In genomic region chr13:102657630-102658029, GRCh38 we compare ENCODE assay signal across 18 cellular contexts. TPM values are rescaled to one million over a fixed set of nuclear protein-coding genes. Genes with fewer than 3 reads are reported as not detected.
DNase-seq lines count a peak whose midpoint lies in the region; ATAC-seq and TF ChIP-seq lines count a peak whose summit lies in the region.
"Had no signal": no experiment of that assay in that cellular context is flagged by ENCODE, and none has a peak within 500 bp of the region (broad histone marks: within the 10 kb centered on the region; RNA-seq: fewer than 3 reads in every experiment).

No MANE protein-coding gene starts in this region.

- H3K4me1 ChIP-seq in cardiac muscle cell (ENCODE audit: low read depth), result no peaks in the 10 kb centered on the region
- H3K4me1 ChIP-seq in OCI-LY1 (ENCODE audit: insufficient read depth, low read length, severe bottlenecking), result no peaks in the 10 kb centered on the region
- H3K4me1 ChIP-seq in smooth muscle cell (ENCODE audit: low read depth), result no peaks in the 10 kb centered on the region
- H3K4me1 ChIP-seq: HAP-1 had no signal

- H3K9ac ChIP-seq in OCI-LY1 (ENCODE audit: low read length) (no peak overlapping the region), smooth muscle cell (ENCODE audit: low read depth) (no peak overlapping the region)

- WGBS in smooth muscle cell (ENCODE audit: low lambda C conversion rate), result 87% methylated on average over 6 of the region's 6 CpGs

- H3K4me3 ChIP-seq in cardiac muscle cell, result no peak overlapping the region
- H3K4me3 ChIP-seq in OCI-LY1 (ENCODE audit: low read depth, low read length, poor library complexity, severe bottlenecking), result no peak overlapping the region
- H3K4me3 ChIP-seq in smooth muscle cell, result no peak overlapping the region
- H3K4me3 ChIP-seq: HAP-1 had no signal

- no peaks in the 10 kb centered on the region for H4K20me1 ChIP-seq in OCI-LY1 (ENCODE audit: insufficient read depth, low read length)
- H4K20me1 ChIP-seq in smooth muscle cell (ENCODE audit: low read depth), result no peaks in the 10 kb centered on the region

- ATAC-seq in left ventricle myocardium superior (no peak), GM19324 (IDR thresholded peaks at IDR 0.05; ENCODE audit: low FRiP score, unreplicated experiment) (no peak)
- ATAC-seq: stimulated activated memory B cell treated with anti-CD40 and anti-IgM and Interleukin-4, amounts not matched to agents 10 μg/mL and 1 μg/mL and 100 μg/mL, for 72 hours had no signal

- H2AFZ ChIP-seq in OCI-LY1 (ENCODE audit: low read length) (no peak overlapping the region), smooth muscle cell (ENCODE audit: low read depth) (no peak overlapping the region)

- intact Hi-C loops in left ventricle myocardium superior (cut with micrococcal nuclease), result no loop called here
- intact Hi-C loops in posterior cingulate gyrus (cut with DNase I), result no loop called here

- H3K27ac ChIP-seq in cardiac muscle cell (no peak overlapping the region), OCI-LY1 (ENCODE audit: low read depth, low read length, poor library complexity, severe bottlenecking) (no peak overlapping the region), smooth muscle cell (ENCODE audit: low read depth) (no peak overlapping the region)
- H3K27ac ChIP-seq: epithelial cell of prostate had no signal

- no peaks in the 10 kb centered on the region for H3K9me3 ChIP-seq in cardiac muscle cell (ENCODE audit: low read depth)
- H3K9me3 ChIP-seq in OCI-LY1 (ENCODE audit: low read length), result 0 out of 2 replicates have a peak, but pooled peaks cover 6% of the 10 kb centered on the region
- H3K9me3 ChIP-seq in smooth muscle cell (replicated peaks; ENCODE audit: low read depth), result no peaks in the 10 kb centered on the region

- H3K27me3 ChIP-seq in cardiac muscle cell (no peaks in the 10 kb centered on the region), OCI-LY1 (ENCODE audit: insufficient read depth, low read length) (no peaks in the 10 kb centered on the region), smooth muscle cell (ENCODE audit: low read depth) (no peaks in the 10 kb centered on the region)

- H3F3A ChIP-seq in OCI-LY1 (ENCODE audit: insufficient read depth, low read length) (no peaks in the 10 kb centered on the region), smooth muscle cell (ENCODE audit: low read depth) (no peaks in the 10 kb centered on the region)

- peak; percentile 30 for TF ChIP-seq CTCF in cardiac muscle cell (IDR thresholded peaks at IDR 0.05; ENCODE audit: low read depth, low read length)
- TF ChIP-seq CTCF in OCI-LY1 (IDR thresholded peaks at IDR 0.05; ENCODE audit: low read length), result peak; percentile 12; the same call in 1 of the 2 replicates
- TF ChIP-seq CTCF in smooth muscle cell (IDR thresholded peaks at IDR 0.05; ENCODE audit: borderline replicate concordance, insufficient read depth, poor library complexity, severe bottlenecking), result peak; percentile 13

- H3K79me2 ChIP-seq in OCI-LY1 (ENCODE audit: insufficient read depth, low read length) (no peaks in the 10 kb centered on the region), smooth muscle cell (ENCODE audit: low read depth) (no peaks in the 10 kb centered on the region)

- H3K9me2 ChIP-seq in OCI-LY1 (ENCODE audit: low read depth, low read length), result no peaks in the 10 kb centered on the region

- peaks cover 32% of the 10 kb centered on the region for H3K36me3 ChIP-seq in cardiac muscle cell
- peaks cover 90% of the 10 kb centered on the region for H3K36me3 ChIP-seq in OCI-LY1 (ENCODE audit: insufficient read depth, low read length)
- H3K36me3 ChIP-seq in smooth muscle cell (ENCODE audit: low read depth), result no peaks in the 10 kb centered on the region

- no peak overlapping the region for H3K4me2 ChIP-seq in OCI-LY1 (ENCODE audit: low read length)
- H3K4me2 ChIP-seq in smooth muscle cell, result no peak overlapping the region

- DNase-seq in cardiac muscle cell (ENCODE audit: low read depth in 1 of 2, low spot score in 1 of 2) (no peak), left ventricle myocardium superior (no peak), fibroblast of peridontal ligament (ENCODE audit: extremely low read depth) (peak; percentile 5), smooth muscle cell (lab: John Stamatoyannopoulos, UW; ENCODE audit: unreplicated experiment) (no peak), COLO668 (lab: John Stamatoyannopoulos, UW; ENCODE audit: unreplicated experiment) (no peak), posterior cingulate gyrus (no peak)
- DNase-seq: activated CD4-positive, alpha-beta T cell treated with anti-CD3 and anti-CD28 coated beads, Interleukin-2, amount 50 U/mL, for 1 hour; NCI-H226; stimulated activated CD4-positive, alpha-beta T cell treated with anti-CD3 and anti-CD28 coated beads, Interleukin-2, amount 100 ng/mL, for 48 hours had no signal

RNA-seq across cellular contexts. Expression of gene METTL21C, which starts 37.2 kb away (rescaled TPM):
- total RNA-seq in cardiac muscle cell, result not detected in 2 replicates
- not detected in 2 replicates for polyA plus RNA-seq in cardiac muscle cell
- not detected for total RNA-seq in left ventricle myocardium superior
- not detected in 2 replicates for total RNA-seq in smooth muscle cell
- polyA plus RNA-seq in smooth muscle cell, result not detected in 2 replicates
- total RNA-seq: activated T-helper 2 cell treated with anti-CD3 and anti-CD28 coated beads, Interferon-gamma antibody, Interleukin-2, Interleukin-4, amounts not matched to agents 10 μg/mL and 5 μg/mL and 100 μg/mL, durations not matched to agents 14 hours and 24 hours and 36 hours; Daoy; T-helper 2 cell treated with Interferon-gamma antibody and Interleukin-4, amounts not matched to agents 100 ng/mL and 5 ng/mL, for 36 hours; ureter had no signal
